ENCODE assay signal across 6 cellular contexts in genomic region chr11:64285885-64286800, GRCh38. TPM values are rescaled to one million over a fixed set of nuclear protein-coding genes. Genes with fewer than 3 reads are reported as not detected.
DNase-seq lines count a peak whose midpoint lies in the region; ATAC-seq and TF ChIP-seq lines count a peak whose summit lies in the region.

No MANE protein-coding gene starts in this region.

- TF ChIP-seq POLR2A in gastrocnemius medialis (IDR thresholded peaks at IDR 0.05), result no peak

- peak; percentile 3 to 13 for ATAC-seq in gastrocnemius medialis

- no peaks in the 10 kb centered on the region for H3K9me3 ChIP-seq in endocrine pancreas (ENCODE audit: control insufficient read depth, low read length)
- H3K9me3 ChIP-seq in gastrocnemius medialis, result no peaks in the 10 kb centered on the region

- H3K27me3 ChIP-seq in endocrine pancreas (ENCODE audit: control insufficient read depth, insufficient read depth, low read length), result peaks cover 4% of the 10 kb centered on the region
- peaks cover 0 to 5% (median 5%) of the 10 kb centered on the region in 3 donors for H3K27me3 ChIP-seq in gastrocnemius medialis

- TF ChIP-seq CTCF in GM12865 (IDR thresholded peaks at IDR 0.05; ENCODE audit: insufficient read depth, low read depth, low read length, missing control alignments) (peak; percentile 32), gastrocnemius medialis (IDR thresholded peaks at IDR 0.05 in 4 of 5, conservative IDR thresholded peaks at IDR 0.05 in 1 of 5) (peak in 1 of 5 experiments; percentile 10)

- H3K36me3 ChIP-seq in endocrine pancreas (ENCODE audit: control insufficient read depth, insufficient read depth, low read length) (no peaks in the 10 kb centered on the region), gastrocnemius medialis (peaks cover 0 to 5% of the 10 kb centered on the region in 2 donors)

- H3K4me3 ChIP-seq in GM12865 (ENCODE audit: low read depth, low read length), result peak overlapping the region; percentile 93
- H3K4me3 ChIP-seq in endocrine pancreas (ENCODE audit: control insufficient read depth, insufficient read depth, low read length), result peak overlapping the region; percentile 22
- H3K4me3 ChIP-seq in gastrocnemius medialis, result peak overlapping the region; percentile 84 to 97 (median 90)

- DNase-seq in GM12865 (ENCODE audit: low read depth), result peak; percentile 53
- DNase-seq in NCI-H2196 treated with DMSO at 0.1 percent for 48 hours (lab: John Stamatoyannopoulos, UW; ENCODE audit: unreplicated experiment), result peak; percentile 54
- peak in 1 of 2 donors; percentile 73 for DNase-seq in gastrocnemius medialis
- DNase-seq in GOT3 (lab: John Stamatoyannopoulos, UW), result no peak
- DNase-seq in SKM-1 treated with dmso at 0.1 percent for 144 hours (lab: John Stamatoyannopoulos, UW; ENCODE audit: unreplicated experiment), result no peak

- H3K9ac ChIP-seq in endocrine pancreas (ENCODE audit: control insufficient read depth, insufficient read depth, low read length), result peak overlapping the region; percentile 96

- H3K27ac ChIP-seq in gastrocnemius medialis, result peak overlapping the region; percentile 90 to 97 (median 94)

- intact Hi-C loops in gastrocnemius medialis (cut with DNase I; ENCODE audit: low total_unique reads), result loop anchor here (1.0 kb wide), 1 partner anchor 13 kb away; no protein-coding TSS in a partner anchor

- H3K4me1 ChIP-seq in endocrine pancreas (ENCODE audit: control insufficient read depth, insufficient read depth, low read length) (no peaks in the 10 kb centered on the region), gastrocnemius medialis (peaks cover 22 to 25% of the 10 kb centered on the region in 2 donors)

- in situ Hi-C loops in gastrocnemius medialis (cut with MboI; ENCODE audit: low sequenced_read_pairs in 4 of 4), result no loop called here

RNA-seq across cellular contexts. Expression of gene GPR137, which starts 0.5 kb away (rescaled TPM):
- total RNA-seq in gastrocnemius medialis, result 10 to 100 TPM; 13.8 to 28.9 (median 20.4) TPM

RNA-seq across cellular contexts. Expression of gene BAD, which starts 1.7 kb away (rescaled TPM):
- total RNA-seq in gastrocnemius medialis, result 10 to 100 TPM; 27.8 to 88.0 (median 76.3) TPM

RNA-seq across cellular contexts. Expression of gene KCNK4, which starts 5.0 kb away (rescaled TPM):
- not detected for total RNA-seq in gastrocnemius medialis

RNA-seq across cellular contexts. Expression of gene CATSPERZ, which starts 14.0 kb away (rescaled TPM):
- total RNA-seq in gastrocnemius medialis, result not detected

RNA-seq across cellular contexts. Expression of gene ESRRA, which starts 19.2 kb away (rescaled TPM):
- 100 to 1,000 TPM; 192 to 471 (median 260) TPM for total RNA-seq in gastrocnemius medialis

Comparison
In these comparisons a context has a peak if more than half of its experiments do, and no peak if none do; other contexts are left out.
1. DNase-seq: peak in GM12865 (single experiment) and NCI-H2196 treated with DMSO at 0.1 percent for 48 hours (single experiment); none in GOT3 (single experiment) and SKM-1 treated with dmso at 0.1 percent for 144 hours (single experiment).
2. H3K4me3 ChIP-seq: peak in every context shown above with its lines; median percentile 93 in GM12865; 90 in gastrocnemius medialis; 22 in endocrine pancreas.